8 cellular contexts compared by ENCODE assay signal in the genomic region with DNA sequence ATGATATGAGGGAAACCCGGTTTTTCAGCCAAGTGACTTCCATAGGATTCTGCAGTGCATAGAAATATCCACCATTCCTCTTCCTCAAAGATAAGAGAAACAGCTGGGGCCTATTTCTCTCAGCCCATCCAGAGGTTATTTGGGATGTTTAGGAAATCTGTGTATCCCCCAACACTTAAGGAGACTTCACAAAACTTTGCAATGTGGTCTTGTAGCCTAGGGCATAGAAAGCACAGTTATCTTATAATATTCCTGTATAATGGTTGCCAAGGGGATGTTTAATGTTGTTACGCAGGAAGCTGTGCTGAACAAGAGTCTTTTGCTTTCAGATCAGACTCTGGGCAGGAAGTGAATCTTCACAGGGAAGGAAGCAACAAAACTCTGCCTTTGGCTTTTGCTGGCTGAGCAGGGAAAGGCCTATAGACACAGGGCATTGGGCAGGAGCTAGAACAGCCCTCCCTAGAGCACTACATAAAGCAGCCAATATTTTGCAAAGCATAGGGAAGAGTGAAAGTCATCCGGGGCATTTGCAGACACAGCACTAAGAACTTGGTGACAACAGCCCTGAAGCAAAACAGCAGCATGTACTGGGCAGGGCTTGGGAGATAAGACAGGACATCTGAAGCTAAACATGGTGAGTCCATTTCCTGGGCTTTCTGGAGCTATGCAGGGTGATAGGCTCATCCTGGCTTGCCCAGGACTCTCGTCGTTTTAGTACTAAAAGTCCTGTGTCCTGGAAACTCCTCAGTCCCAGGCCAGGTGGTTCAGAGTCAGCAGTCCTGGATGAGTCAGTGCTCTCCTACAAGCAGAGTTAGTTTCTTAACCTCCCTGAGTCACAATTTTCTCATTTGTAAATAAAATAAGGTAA. TPM values are rescaled to one million over a fixed set of nuclear protein-coding genes. Genes with fewer than 3 reads are reported as not detected.
DNase-seq lines count a peak whose midpoint lies in the region; ATAC-seq, FAIRE-seq and TF ChIP-seq lines count a peak whose summit lies in the region.
"Had no signal": no experiment of that assay in that cellular context is flagged by ENCODE, and none has a peak within 500 bp of the region (broad histone marks: within the 10 kb centered on the region; RNA-seq: fewer than 3 reads in every experiment).

No MANE protein-coding gene starts in this region.

- H3K79me2 ChIP-seq in HCT116 (ENCODE audit: insufficient read depth, low read length) (no peaks in the 10 kb centered on the region), OCI-LY3 (ENCODE audit: low read length) (no peaks in the 10 kb centered on the region), GM12878 (ENCODE audit: control insufficient read depth, insufficient read depth, low read length) (no peaks in the 10 kb centered on the region)

- H3K27me3 ChIP-seq in HCT116 (ENCODE audit: insufficient read depth, low read length) (0 out of 2 replicates have a peak, but pooled peaks cover 3% of the 10 kb centered on the region), OCI-LY3 (ENCODE audit: low read depth, low read length) (peaks cover 42% of the 10 kb centered on the region), GM12878 (replicated peaks in 1 of 2; ENCODE audit: control insufficient read depth in 2 of 2, insufficient read depth in 2 of 2, low read length in 1 of 2) (peaks cover 2% of the 10 kb centered on the region in 2 experiments; a peak in 2 of 4 replicates), thoracic aorta (replicated peaks; ENCODE audit: insufficient read depth) (no peaks in the 10 kb centered on the region)

- H3K36me3 ChIP-seq in HCT116 (ENCODE audit: control insufficient read depth in 1 of 2, insufficient read depth in 2 of 2, low read length in 2 of 2) (no peaks in the 10 kb centered on the region), OCI-LY3 (replicated peaks; ENCODE audit: low read depth, low read length) (no peaks in the 10 kb centered on the region), GM12878 (ENCODE audit: control insufficient read depth in 2 of 2, insufficient read depth in 2 of 2, low read length in 1 of 2) (no peaks in the 10 kb centered on the region), thoracic aorta (no peaks in the 10 kb centered on the region)

- H3K27ac ChIP-seq in HCT116 (ENCODE audit: low read depth, low read length) (peak overlapping the region; percentile 69), OCI-LY3 (ENCODE audit: low read length) (no peak overlapping the region), GM12878 (ENCODE audit: control insufficient read depth, insufficient read depth) (no peak overlapping the region), thoracic aorta (peak overlapping the region in 1 of 2 donors; percentile 24)

- H3K9me2 ChIP-seq in HCT116 (ENCODE audit: insufficient read depth) = no peaks in the 10 kb centered on the region

- peak overlapping the region; percentile 93 for H2AFZ ChIP-seq in HCT116 (ENCODE audit: low read depth, low read length, poor library complexity, severe bottlenecking)
- peak overlapping the region; percentile 59; the same call in 1 of the 2 replicates for H2AFZ ChIP-seq in OCI-LY3 (ENCODE audit: low read depth, low read length)
- peak overlapping the region; percentile 68 for H2AFZ ChIP-seq in GM12878 (ENCODE audit: control insufficient read depth, low read depth, low read length)

- CTCF ChIA-PET in HCT116 (lab: Charles Lee) (interaction anchor here (1.2 to 3.8 kb wide), 4 partner anchors 35 to 74 kb away, joined by 3 to 10 read pairs (median 6); no protein-coding TSS in a partner anchor), GM12878 (lab: Yijun Ruan, JAX) (interaction anchor here (0.6 to 7.2 kb wide), 12 partner anchors 47 to 342 kb away, joined by 3 to 118 read pairs (median 4); no protein-coding TSS in a partner anchor)

- POLR2A ChIA-PET in HCT116 (lab: Charles Lee) (interaction anchor here (0.8 to 2.4 kb wide), 3 partner anchors 9 to 68 kb away, joined by 3 to 10 read pairs (median 4); no protein-coding TSS in a partner anchor), GM12878 (lab: Charles Lee) (interaction anchor here (0.6 kb wide), 1 partner anchor 330 kb away, joined by 3 read pairs; no protein-coding TSS in a partner anchor)

- FAIRE-seq in GM12878 (lab: Jason Lieb, UNC) = no peak

- ATAC-seq in HCT116 (peak; percentile 58), GM12878 (peak; percentile 52), left lobe of liver (peak; percentile 38), thoracic aorta (ENCODE audit: insufficient number of reproducible peaks, low FRiP score, low read depth) (no peak)

- peak; percentile 60 for DNase-seq in HCT116 (ENCODE audit: low read depth, low spot score)
- no peak for DNase-seq in GM12878 (ENCODE audit: low read depth, low spot score)
- no peak for DNase-seq in left lobe of liver (ENCODE audit: low spot score)
- no peak for DNase-seq in thoracic aorta (ENCODE audit: low spot score)
- DNase-seq in HUDEP-2 (lab: John Stamatoyannopoulos, UW; ENCODE audit: unreplicated experiment in 76 of 76) = no peak
- DNase-seq in inferior parietal cortex (ENCODE audit: extremely low spot score) = no peak

- no peak for TF ChIP-seq CTCF in HCT116 (IDR thresholded peaks at IDR 0.05 in 2 of 3, conservative IDR thresholded peaks at IDR 0.05 in 1 of 3; ENCODE audit: borderline replicate concordance in 1 of 3, insufficient read depth in 1 of 3, low read depth in 2 of 3, low read length in 2 of 3)
- no peak for TF ChIP-seq CTCF in OCI-LY3 (IDR thresholded peaks at IDR 0.05; ENCODE audit: low read depth, low read length)
- TF ChIP-seq CTCF in GM12878 (IDR thresholded peaks at IDR 0.05 in 2 of 3, conservative IDR thresholded peaks at IDR 0.05 in 1 of 3; ENCODE audit: control insufficient read depth in 2 of 3, extremely low read depth in 1 of 3, insufficient read depth in 1 of 3, low read depth in 3 of 3, low read length in 3 of 3) = no peak
- TF ChIP-seq CTCF in thoracic aorta (IDR thresholded peaks at IDR 0.05) = no peak

- WGBS in GM12878 (ENCODE audit: insufficient coverage, insufficient replicate concordance, low lambda C conversion rate, missing lambda C conversion rate) = 42% methylated on average over 5 of the region's 5 CpGs

- H3K9me3 ChIP-seq in HCT116 (ENCODE audit: control insufficient read depth in 1 of 2, insufficient read depth in 1 of 2, low read depth in 1 of 2, low read length in 2 of 2) = no peaks in the 10 kb centered on the region; a peak in 1 of 4 replicates
- H3K9me3 ChIP-seq in OCI-LY3 (ENCODE audit: insufficient read depth, low read length) = no peaks in the 10 kb centered on the region
- no peaks in the 10 kb centered on the region; the same call in 1 of the 3 replicates for H3K9me3 ChIP-seq in GM12878 (replicated peaks; ENCODE audit: control insufficient read depth, insufficient read depth, low read length)
- H3K9me3 ChIP-seq in thoracic aorta = peaks cover 4% of the 10 kb centered on the region

- TF ChIP-seq EP300 in GM12878 (IDR thresholded peaks at IDR 0.05; ENCODE audit: borderline replicate concordance in 1 of 2, control insufficient read depth in 1 of 2, low read depth in 2 of 2, low read length in 2 of 2) = no peak

- intact Hi-C loops in HCT116 (cut with micrococcal nuclease) = loop anchor here (2.0 to 10.0 kb wide), 5 partner anchors 62 to 334 kb away; no protein-coding TSS in a partner anchor
- intact Hi-C loops in GM12878 (cut with micrococcal nuclease; ENCODE audit: unreplicated experiment) = loop anchor here (5.0 kb wide), 3 partner anchors 254 to 459 kb away; no protein-coding TSS in a partner anchor

- H3K4me3 ChIP-seq in HCT116 (replicated peaks in 1 of 2; ENCODE audit: low read depth in 1 of 2, low read length in 2 of 2) = peak overlapping the region; percentile 48 to 57
- H3K4me3 ChIP-seq in OCI-LY3 (ENCODE audit: low read length) = peak overlapping the region; percentile 23; the same call in 1 of the 2 replicates
- H3K4me3 ChIP-seq in GM12878 = no peak overlapping the region
- H3K4me3 ChIP-seq in thoracic aorta = peak overlapping the region; percentile 30

- in situ Hi-C loops in GM12878 (cut with MboI) = loop anchor here (5.0 kb wide), 4 partner anchors 69 to 459 kb away; no protein-coding TSS in a partner anchor

- SMC1A ChIA-PET in GM12878 (lab: Charles Lee; ENCODE audit: uncharacterized antibody, unreplicated experiment) = interaction anchor here (0.6 to 5.3 kb wide), 11 partner anchors 35 to 459 kb away, joined by 3 to 36 read pairs (median 3); no protein-coding TSS in a partner anchor

- BruUV-seq in HCT116 (replicated peaks; lab: Mats Ljungman, UMichigan) (TSS peak; percentile 71), GM12878 (replicated peaks; lab: Mats Ljungman, UMichigan) (no TSS peak)

- H3K4me1 ChIP-seq in HCT116 (ENCODE audit: control insufficient read depth in 1 of 2, insufficient read depth in 2 of 2, low read length in 2 of 2) = peaks cover 20 to 37% of the 10 kb centered on the region in 2 experiments
- peaks cover 12% of the 10 kb centered on the region for H3K4me1 ChIP-seq in OCI-LY3 (ENCODE audit: low read length)
- H3K4me1 ChIP-seq in GM12878 (ENCODE audit: control insufficient read depth, insufficient read depth, low read length) = peaks cover 4% of the 10 kb centered on the region; the same call in 1 of the 2 replicates
- peaks cover 0 to 4% of the 10 kb centered on the region in 2 donors for H3K4me1 ChIP-seq in thoracic aorta (ENCODE audit: control insufficient read depth in 1 of 2, low read depth in 2 of 2)

- H3K9ac ChIP-seq in HCT116 (ENCODE audit: low read length) (peak overlapping the region; percentile 64), OCI-LY3 (ENCODE audit: low read length) (no peak overlapping the region), GM12878 (ENCODE audit: control insufficient read depth, insufficient read depth, low read length) (no peak overlapping the region)

- RAD21 ChIA-PET in HCT116 (lab: Charles Lee; ENCODE audit: low non-redundant PET in 1 of 2, low total read pairs in 2 of 2, uncharacterized antibody in 2 of 2, unreplicated experiment in 2 of 2) = interaction anchor here (0.7 to 1.2 kb wide), 3 partner anchors 103 to 200 kb away, joined by 3 read pairs; no protein-coding TSS in a partner anchor
- RAD21 ChIA-PET in GM12878 (lab: Charles Lee; ENCODE audit: unreplicated experiment) = interaction anchor here (0.8 to 5.9 kb wide), 8 partner anchors 66 to 462 kb away, joined by 3 to 51 read pairs (median 4); a partner anchor contains a TSS

- H4K20me1 ChIP-seq in HCT116 (ENCODE audit: insufficient read depth) (no peaks in the 10 kb centered on the region), OCI-LY3 (ENCODE audit: insufficient read depth, low read length) (no peaks in the 10 kb centered on the region), GM12878 (ENCODE audit: control insufficient read depth, insufficient read depth) (no peaks in the 10 kb centered on the region)

- TF ChIP-seq POLR2A in HCT116 (IDR thresholded peaks at IDR 0.05; ENCODE audit: borderline replicate concordance, extremely low read depth, insufficient read depth, insufficient read length) = no peak
- no peak for TF ChIP-seq POLR2A in GM12878 (IDR thresholded peaks at IDR 0.05; ENCODE audit: low read depth, low read length)

- no peak; the same call in 1 of the 2 replicates for TF ChIP-seq RAD21 in HCT116 (IDR thresholded peaks at IDR 0.05; ENCODE audit: low read depth)
- no peak for TF ChIP-seq RAD21 in GM12878 (IDR thresholded peaks at IDR 0.05; ENCODE audit: insufficient read depth, low read depth, low read length)

- H3K4me2 ChIP-seq in HCT116 (ENCODE audit: low read length) (peak overlapping the region; percentile 82), OCI-LY3 (ENCODE audit: low read length) (peak overlapping the region; percentile 49), GM12878 (ENCODE audit: control insufficient read depth, insufficient read depth) (no peak overlapping the region)

RNA-seq across cellular contexts. Expression of a gene that starts 18.7 kb away (rescaled TPM):
- total RNA-seq in HCT116 (2021; ENCODE audit: unreplicated experiment) (0.61 TPM), GM12878 (2014; rRNA removed) (not detected in 2 replicates), GM12878 (2014; rRNA removed; fragmentation: Illumina TruSeq; extraction: Trizol) (not detected in 2 replicates), GM12878 (2021) (not detected in 2 replicates), left lobe of liver (0.38 TPM), thoracic aorta (under 1 TPM in 1 of 2 donors, not detected in 1; 0.28 TPM)
- polyA plus RNA-seq in HCT116 (2012) = 1.2 and 1.8 TPM in 2 replicates
- total RNA-seq in GM12878 (2013; cell fraction: nucleolus; rRNA removed) = not detected in 2 replicates
- not detected for polyA plus RNA-seq in GM12878 (2011; ENCODE audit: low read depth)
- polyA plus RNA-seq in GM12878 (2011; rRNA removed) (not detected in 2 replicates), GM12878 (2014; fragmentation: Illumina TruSeq; extraction: Trizol) (not detected in 2 replicates), GM12878 (2014; fragmentation: Nextera tagmentation; extraction: Ambion mirVana) (not detected), GM12878 (2014; rRNA removed) (not detected in 2 replicates), GM12878 (2016; fragmentation: Nextera tagmentation; extraction: Ambion mirVana) (not detected)
- not detected in 2 replicates for polyA plus RNA-seq in GM12878 (2011; cell fraction: cytosol; rRNA removed)
- polyA plus RNA-seq in GM12878 (2011; cell fraction: nucleus; rRNA removed) = not detected in 2 replicates
- polyA plus RNA-seq in GM12878 (2012) = 0.12 TPM in 1 of 2 replicates, not detected in the other
- not detected in 2 replicates for polyA minus RNA-seq in GM12878 (2011; rRNA and poly(A)+ RNA removed)
- not detected in 2 replicates for polyA minus RNA-seq in GM12878 (2011; cell fraction: cytosol; rRNA and poly(A)+ RNA removed)
- not detected in 2 replicates for polyA minus RNA-seq in GM12878 (2011; cell fraction: nucleus; rRNA and poly(A)+ RNA removed)
- total RNA-seq: activated CD8-positive, alpha-beta memory T cell treated with anti-CD3 and anti-CD28 coated beads for 36 hours had no signal

RNA-seq across cellular contexts. Expression of a gene that starts 41.9 kb away (rescaled TPM):
- total RNA-seq in HCT116 (2021; ENCODE audit: unreplicated experiment) (0.15 TPM), GM12878 (2014; rRNA removed) (not detected in 2 replicates), GM12878 (2014; rRNA removed; fragmentation: Illumina TruSeq; extraction: Trizol) (not detected in 2 replicates), GM12878 (2021) (not detected in 2 replicates), left lobe of liver (13.5 TPM), thoracic aorta (10 to 100 TPM; 21.1 to 40.0 TPM)
- not detected in 2 replicates for polyA plus RNA-seq in HCT116 (2012)
- not detected in 2 replicates for total RNA-seq in GM12878 (2013; cell fraction: nucleolus; rRNA removed)
- polyA plus RNA-seq in GM12878 (2011; ENCODE audit: low read depth) = not detected
- polyA plus RNA-seq in GM12878 (2011; rRNA removed) (not detected in 2 replicates), GM12878 (2014; fragmentation: Illumina TruSeq; extraction: Trizol) (not detected in 2 replicates), GM12878 (2014; fragmentation: Nextera tagmentation; extraction: Ambion mirVana) (not detected), GM12878 (2014; rRNA removed) (not detected in 2 replicates), GM12878 (2016; fragmentation: Nextera tagmentation; extraction: Ambion mirVana) (not detected)
- 0.02 TPM in 1 of 2 replicates, not detected in the other for polyA plus RNA-seq in GM12878 (2011; cell fraction: cytosol; rRNA removed)
- polyA plus RNA-seq in GM12878 (2011; cell fraction: nucleus; rRNA removed) = not detected in 2 replicates
- not detected in 2 replicates for polyA plus RNA-seq in GM12878 (2012)
- not detected in 2 replicates for polyA minus RNA-seq in GM12878 (2011; rRNA and poly(A)+ RNA removed)
- not detected in 2 replicates for polyA minus RNA-seq in GM12878 (2011; cell fraction: cytosol; rRNA and poly(A)+ RNA removed)
- not detected in 2 replicates for polyA minus RNA-seq in GM12878 (2011; cell fraction: nucleus; rRNA and poly(A)+ RNA removed)
- total RNA-seq: activated CD8-positive, alpha-beta memory T cell treated with anti-CD3 and anti-CD28 coated beads for 36 hours had no signal

Comparison
In these comparisons a context has a peak if more than half of its experiments do, and no peak if none do; other contexts are left out.
1. RNA of a gene that starts 41.9 kb away (total RNA-seq): 21.1 to 40.0 TPM in thoracic aorta and 13.5 TPM in left lobe of liver (single experiment); 0.15 TPM in HCT116 (single experiment) and not detected in GM12878; every median in the first group is over 10 times any median in the second.
2. Peak in every context shown above with its lines, with median percentiles within 50 percentile points of each other: H2AFZ ChIP-seq.